21 cellular contexts compared by ENCODE assay signal in the genomic region with DNA sequence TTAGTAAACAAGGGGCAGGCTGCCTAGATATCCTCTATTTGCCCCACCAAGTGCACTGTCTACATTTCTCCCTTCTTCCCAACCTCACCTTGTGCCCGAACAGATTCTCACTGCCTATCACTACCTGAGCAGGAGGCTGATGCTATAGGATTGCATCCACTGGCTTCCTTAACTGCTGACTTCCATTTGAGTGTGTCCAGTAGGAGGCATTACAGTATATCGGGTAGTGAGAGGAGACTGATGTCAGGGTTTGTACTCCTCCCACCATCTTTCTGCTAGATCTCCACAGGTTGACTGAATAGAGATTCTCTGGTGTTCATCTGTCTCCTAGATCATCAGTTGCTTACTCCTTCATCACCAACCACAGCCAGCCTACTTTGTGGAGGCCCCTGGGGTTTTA.
A peak's percentile ranks its signal among the peaks of the same experiment; 100 is the strongest.
DNase-seq lines count a peak whose midpoint lies in the region; ATAC-seq and TF ChIP-seq lines count a peak whose summit lies in the region.
"Had no signal": no experiment of that assay in that cellular context is flagged by ENCODE, and none has a peak within 500 bp of the region (broad histone marks: within the 10 kb centered on the region; RNA-seq: fewer than 3 reads in every experiment).

No MANE protein-coding gene starts in this region.

- no peaks in the 10 kb centered on the region for H3K36me3 ChIP-seq in right atrium auricular region
- H3K36me3 ChIP-seq: tibial artery had no signal

- H3K27me3 ChIP-seq in right atrium auricular region, result no peaks in the 10 kb centered on the region
- H3K27me3 ChIP-seq: tibial artery had no signal

- TF ChIP-seq CTCF in GM12865 (IDR thresholded peaks at IDR 0.05; ENCODE audit: insufficient read depth, low read depth, low read length, missing control alignments) (no peak), right atrium auricular region (IDR thresholded peaks at IDR 0.05) (no peak), nephron progenitor cell (IDR thresholded peaks at IDR 0.05) (no peak)

- no peak overlapping the region for H3K4me3 Mint-ChIP-seq in nephron progenitor cell
- H3K4me3 Mint-ChIP-seq: immature natural killer cell; T-helper 1 cell treated with Interleukin-12 subunit alpha and Interleukin-12 subunit beta and Interleukin-4 antibody, amounts not matched to agents 30 μg/mL and 1 μg/mL, for 36 hours had no signal

- no peaks in the 10 kb centered on the region for H3K4me1 Mint-ChIP-seq in nephron progenitor cell
- H3K4me1 Mint-ChIP-seq: immature natural killer cell had no signal

- no peak overlapping the region for H3K27ac Mint-ChIP-seq in nephron progenitor cell
- H3K27ac Mint-ChIP-seq: immature natural killer cell; T-helper 1 cell treated with Interleukin-12 subunit alpha and Interleukin-12 subunit beta and Interleukin-4 antibody, amounts not matched to agents 30 μg/mL and 1 μg/mL, for 36 hours had no signal

- no peaks in the 10 kb centered on the region for H3K27me3 Mint-ChIP-seq in nephron progenitor cell (ENCODE audit: low read depth, poor library complexity)

- H3K9me3 Mint-ChIP-seq in nephron progenitor cell, result no peaks in the 10 kb centered on the region

- in situ Hi-C loops in SK-MEL-5 (cut with HindIII; ENCODE audit: low pct_unique_long_range_greater_than_20kb, low sequenced_read_pairs), result no loop called here

- DNase-seq in GM12865 (ENCODE audit: low read depth) (peak; percentile 1), HT1080 (ENCODE audit: low read depth) (peak; percentile 10), SK-MEL-5 (ENCODE audit: low read depth, low spot score) (peak; percentile 59), left kidney (ENCODE audit: low read depth, low spot score) (peak; percentile 1), right atrium auricular region (ENCODE audit: low spot score) (no peak), nephron progenitor cell (no peak)
- DNase-seq: activated CD8-positive, alpha-beta memory T cell treated with anti-CD3 and anti-CD28 coated beads, Interleukin-2, amount 50 U/mL, for 4 hours; COR-L47; glutamatergic neuron; immature natural killer cell; Karpas-422; left ventricle myocardium superior; NCI-H1417; NCI-H524 treated with DMSO at 0.1 percent for 48 hours; SIG-M5; stimulated activated naive CD4-positive, alpha-beta T cell treated with Interleukin-2 at 50 U/mL for 16 hours; tibial artery had no signal

- H3K4me1 ChIP-seq in right atrium auricular region, result no peaks in the 10 kb centered on the region
- H3K4me1 ChIP-seq: tibial artery had no signal

- ATAC-seq in HG03159 (IDR thresholded peaks at IDR 0.05; ENCODE audit: unreplicated experiment), result no peak
- ATAC-seq: left ventricle myocardium superior had no signal

- no peaks in the 10 kb centered on the region for H3K36me3 Mint-ChIP-seq in nephron progenitor cell (ENCODE audit: low read depth)
- H3K36me3 Mint-ChIP-seq: immature natural killer cell had no signal

- H3K4me3 ChIP-seq in GM12865 (ENCODE audit: low read depth, low read length) (no peak overlapping the region), right atrium auricular region (no peak overlapping the region)
- H3K4me3 ChIP-seq: coronary artery, skin epidermis, tibial artery had no signal

- H3K27ac ChIP-seq in right atrium auricular region, result no peak overlapping the region
- H3K27ac ChIP-seq: coronary artery, skin epidermis, tibial artery had no signal

- H3K9me3 ChIP-seq in right atrium auricular region, result no peaks in the 10 kb centered on the region
- H3K9me3 ChIP-seq: tibial artery had no signal

Comparison
In these comparisons a context has a peak if more than half of its experiments do, and no peak if none do; other contexts are left out.
1. DNase-seq: peak in GM12865 (single experiment), HT1080 (single experiment), SK-MEL-5 (single experiment) and left kidney (single experiment); none in right atrium auricular region (single experiment) and nephron progenitor cell (single experiment).